18 cellular contexts compared by ENCODE assay signal in the genomic region with DNA sequence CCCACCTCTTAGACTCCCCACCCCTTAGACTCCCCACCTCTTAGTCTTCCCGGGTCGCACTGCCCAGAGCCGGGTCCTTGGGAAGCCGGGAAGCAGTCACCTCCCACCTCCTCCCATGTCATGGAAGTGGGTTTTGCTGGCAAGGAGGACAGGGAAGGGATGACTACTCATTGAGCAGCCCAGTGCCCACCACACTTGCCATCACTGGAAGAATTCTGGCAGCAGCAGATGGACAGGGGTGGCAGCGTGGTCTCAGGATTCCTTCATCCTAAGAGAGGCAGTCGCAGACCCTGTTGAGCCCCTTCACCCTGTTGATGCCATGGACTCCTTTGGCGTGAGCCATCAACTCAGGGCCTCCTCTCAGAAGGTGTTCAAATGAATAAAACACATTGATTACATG.
"Had no signal": no experiment of that assay in that cellular context is flagged by ENCODE, and none has a peak within 500 bp of the region (broad histone marks: within the 10 kb centered on the region; RNA-seq: fewer than 3 reads in every experiment).

No MANE protein-coding gene starts in this region.

- H3K4me3 ChIP-seq: colonic mucosa, dorsolateral prefrontal cortex, left lung, upper lobe of left lung had no signal

- H3K27me3 ChIP-seq: colonic mucosa, dorsolateral prefrontal cortex, left lung, upper lobe of left lung had no signal

- H3K27ac ChIP-seq: colonic mucosa, dorsolateral prefrontal cortex, left lung, upper lobe of left lung had no signal

- H3K4me1 Mint-ChIP-seq: neural crest cell had no signal

- H3K27me3 Mint-ChIP-seq: activated CD8-positive, alpha-beta T cell treated with anti-CD3 and anti-CD28 coated beads for 36 hours had no signal

- H3K9me3 ChIP-seq: colonic mucosa, left lung, upper lobe of left lung had no signal

- H3K4me3 Mint-ChIP-seq: activated CD8-positive, alpha-beta T cell treated with anti-CD3 and anti-CD28 coated beads for 36 hours; activated T-cell treated with anti-CD3 and anti-CD28 coated beads, Interleukin-2, amount 50 U/mL, for 72 hours; neural crest cell had no signal

- DNase-seq: activated CD4-positive, alpha-beta T cell treated with anti-CD3 and anti-CD28 coated beads, Interleukin-2, amount 50 U/mL, for 1 hour; activated CD4-positive, CD25-positive, alpha-beta regulatory T cell treated with anti-CD3 and anti-CD28 coated beads, Interleukin-2, amount 50 U/mL, for 72 hours; activated CD8-positive, alpha-beta T cell treated with anti-CD3 and anti-CD28 coated beads for 36 hours; activated naive CD4-positive, alpha-beta T cell treated with anti-CD3 and anti-CD28 coated beads, Interleukin-2, amount 50 U/mL, for 16 hours; activated T-cell treated with anti-CD3 and anti-CD28 coated beads for 4 hours; activated T-cell treated with anti-CD3 and anti-CD28 coated beads, Interleukin-2, amount 50 U/mL, for 72 hours; anterior cingulate cortex; colonic mucosa; effector memory CD4-positive, alpha-beta T cell; occipital lobe; right cardiac atrium; stimulated activated CD4-positive, alpha-beta T cell treated with anti-CD3 and anti-CD28 coated beads, Interleukin-12 subunit alpha, Interleukin-12 subunit beta, amount 100 ng/mL, for 4 hours; stimulated activated CD4-positive, alpha-beta T cell treated with anti-CD3 and anti-CD28 coated beads, Interleukin-4, amount 100 ng/mL, for 1 hour; T-helper 2 cell had no signal

- H3K9me3 Mint-ChIP-seq: activated CD8-positive, alpha-beta T cell treated with anti-CD3 and anti-CD28 coated beads for 36 hours; activated T-cell treated with anti-CD3 and anti-CD28 coated beads, Interleukin-2, amount 50 U/mL, for 72 hours; neural crest cell had no signal

- H3K36me3 ChIP-seq: colonic mucosa had no signal

- H3K27ac Mint-ChIP-seq: activated T-cell treated with anti-CD3 and anti-CD28 coated beads, Interleukin-2, amount 50 U/mL, for 72 hours had no signal
